ENCODE assay signal across 24 cellular contexts in genomic region chr16:65312795-65313194, GRCh38.
A peak's percentile ranks its signal among the peaks of the same experiment; 100 is the strongest.
DNase-seq lines count a peak whose midpoint lies in the region; ATAC-seq, FAIRE-seq and TF ChIP-seq lines count a peak whose summit lies in the region.
"Had no signal": no experiment of that assay in that cellular context is flagged by ENCODE, and none has a peak within 500 bp of the region (broad histone marks: within the 10 kb centered on the region; RNA-seq: fewer than 3 reads in every experiment).

No MANE protein-coding gene starts in this region.

- no peak overlapping the region for H3K14ac ChIP-seq in mesenchymal stem cell (ENCODE audit: low read length in 2 of 2)

- peak overlapping the region; percentile 90 for H3K27ac Mint-ChIP-seq in HFFc6
- no peak overlapping the region for H3K27ac Mint-ChIP-seq in CD8-positive, alpha-beta T cell
- H3K27ac Mint-ChIP-seq: activated CD4-positive, alpha-beta T cell treated with anti-CD3 and anti-CD28 coated beads for 36 hours; activated naive CD4-positive, alpha-beta T cell treated with anti-CD3 and anti-CD28 coated beads, Interleukin-2, amount 10 ng/mL, durations not matched to agents 7 days and 5 days; CD14-positive monocyte; effector memory CD8-positive, alpha-beta T cell; naive B cell had no signal

- H2BK120ac ChIP-seq in mesenchymal stem cell (ENCODE audit: low read depth, low read length) = no peak overlapping the region

- DNase-seq in AG04449 (ENCODE audit: low read depth, low spot score) (peak; percentile 59), HFFc6 (peak; percentile 80), cardiac fibroblast (ENCODE audit: low read depth in 2 of 2) (peak; percentile 41 to 72), mesenchymal stem cell (peak; percentile 15), RCC 7860 (ENCODE audit: low spot score) (no peak), heart left ventricle (no peak)
- no peak for DNase-seq in activated CD8-positive, alpha-beta memory T cell treated with anti-CD3 and anti-CD28 coated beads, Interleukin-2, amount 50 U/mL, for 4 hours
- DNase-seq in CD8-positive, alpha-beta T cell = no peak
- DNase-seq: activated CD4-positive, alpha-beta T cell treated with anti-CD3 and anti-CD28 coated beads for 36 hours; activated naive CD4-positive, alpha-beta T cell treated with anti-CD3 and anti-CD28 coated beads, Interleukin-2, amount 10 ng/mL, durations not matched to agents 7 days and 5 days; cerebellar nuclear complex; effector memory CD8-positive, alpha-beta T cell; esophagus squamous epithelium; head of caudate nucleus; naive B cell; NCI-H1092; NCI-H2029; OCI-M1; SHP77; stimulated activated CD4-positive, alpha-beta T cell treated with anti-CD3 and anti-CD28 coated beads, Interleukin-12 subunit alpha, Interleukin-12 subunit beta, amount 100 ng/mL, for 4 hours; stimulated activated CD4-positive, alpha-beta T cell treated with anti-CD3 and anti-CD28 coated beads, Interleukin-4, amount 100 ng/mL, for 4 hours; upper lobe of left lung had no signal

- peaks cover 83% of the 10 kb centered on the region for H3K4me1 Mint-ChIP-seq in HFFc6 (ENCODE audit: low read depth)
- no peaks in the 10 kb centered on the region for H3K4me1 Mint-ChIP-seq in CD8-positive, alpha-beta T cell (ENCODE audit: low read depth)
- H3K4me1 Mint-ChIP-seq: activated CD4-positive, alpha-beta T cell treated with anti-CD3 and anti-CD28 coated beads for 36 hours; activated naive CD4-positive, alpha-beta T cell treated with anti-CD3 and anti-CD28 coated beads, Interleukin-2, amount 10 ng/mL, durations not matched to agents 7 days and 5 days; CD14-positive monocyte; naive B cell had no signal

- peaks cover 28% of the 10 kb centered on the region for H3K9me3 Mint-ChIP-seq in HFFc6
- peaks cover 2% of the 10 kb centered on the region for H3K9me3 Mint-ChIP-seq in CD8-positive, alpha-beta T cell

- intact Hi-C loops in heart left ventricle (cut with DNase I) = loop anchor here in 1 of 10 donors (10.0 kb wide), 2 partner anchors 128 to 188 kb away; partner anchors contain the start of gene CDH11
- intact Hi-C loops in CD8-positive, alpha-beta T cell (cut with DNase I, micrococcal nuclease) = no loop called here

- no peaks in the 10 kb centered on the region for H3K79me1 ChIP-seq in mesenchymal stem cell (replicated peaks; ENCODE audit: low read length, poor library complexity, severe bottlenecking)

- H3K27ac ChIP-seq in mesenchymal stem cell (ENCODE audit: low read length, poor library complexity, severe bottlenecking) = no peak overlapping the region
- no peak overlapping the region for H3K27ac ChIP-seq in heart left ventricle
- no peak overlapping the region for H3K27ac ChIP-seq in CD8-positive, alpha-beta T cell (ENCODE audit: low read depth, low read length)
- H3K27ac ChIP-seq: esophagus squamous epithelium, upper lobe of left lung had no signal

- ATAC-seq in heart left ventricle = no peak
- no peak for ATAC-seq in CD8-positive, alpha-beta T cell
- ATAC-seq: activated CD4-positive, alpha-beta T cell treated with anti-CD3 and anti-CD28 coated beads for 36 hours; effector memory CD8-positive, alpha-beta T cell; left lobe of liver had no signal

- POLR2A ChIA-PET in AG04449 (lab: Yijun Ruan, JAX) = interaction anchor here (1.1 to 2.3 kb wide), 3 partner anchors 189 to 192 kb away, joined by 3 to 7 read pairs (median 4); no protein-coding TSS in a partner anchor
- POLR2A ChIA-PET in CD8-positive, alpha-beta T cell (lab: Charles Lee) = no interaction called here

- peaks cover 28% of the 10 kb centered on the region for H3K36me3 Mint-ChIP-seq in HFFc6 (ENCODE audit: low read depth)
- H3K36me3 Mint-ChIP-seq in CD8-positive, alpha-beta T cell = no peaks in the 10 kb centered on the region
- H3K36me3 Mint-ChIP-seq: activated naive CD4-positive, alpha-beta T cell treated with anti-CD3 and anti-CD28 coated beads, Interleukin-2, amount 10 ng/mL, durations not matched to agents 7 days and 5 days; CD14-positive monocyte; naive B cell had no signal

- H2BK15ac ChIP-seq in mesenchymal stem cell (ENCODE audit: low read depth, poor library complexity, severe bottlenecking) = no peak overlapping the region

- H3K9me3 ChIP-seq in mesenchymal stem cell (ENCODE audit: control insufficient read depth, low read length) = peaks cover 14% of the 10 kb centered on the region
- H3K9me3 ChIP-seq in heart left ventricle = peaks cover 0 to 13% (median 0%) of the 10 kb centered on the region in 12 donors
- H3K9me3 ChIP-seq in CD8-positive, alpha-beta T cell (ENCODE audit: low read length) = no peaks in the 10 kb centered on the region
- H3K9me3 ChIP-seq: esophagus squamous epithelium, upper lobe of left lung had no signal

- H3K27me3 ChIP-seq in mesenchymal stem cell (ENCODE audit: control insufficient read depth in 1 of 2, insufficient read depth in 1 of 2, low read length in 2 of 2) (no peaks in the 10 kb centered on the region), heart left ventricle (no peaks in the 10 kb centered on the region)
- H3K27me3 ChIP-seq in CD8-positive, alpha-beta T cell (ENCODE audit: insufficient read depth, low read length) = no peaks in the 10 kb centered on the region
- H3K27me3 ChIP-seq: esophagus squamous epithelium, upper lobe of left lung had no signal

- H3K4ac ChIP-seq in mesenchymal stem cell (ENCODE audit: low read depth in 1 of 2, low read length in 2 of 2) = no peak overlapping the region

- peaks cover 1% of the 10 kb centered on the region; the same call in 1 of the 2 replicates for H3K27me3 Mint-ChIP-seq in HFFc6 (ENCODE audit: insufficient read depth)
- H3K27me3 Mint-ChIP-seq in CD8-positive, alpha-beta T cell (ENCODE audit: low read depth) = no peaks in the 10 kb centered on the region
- H3K27me3 Mint-ChIP-seq: activated CD4-positive, alpha-beta T cell treated with anti-CD3 and anti-CD28 coated beads for 36 hours; activated naive CD4-positive, alpha-beta T cell treated with anti-CD3 and anti-CD28 coated beads, Interleukin-2, amount 10 ng/mL, durations not matched to agents 7 days and 5 days; effector memory CD8-positive, alpha-beta T cell; naive B cell had no signal

- no peak overlapping the region for H2BK5ac ChIP-seq in mesenchymal stem cell (ENCODE audit: low read depth, low read length, poor library complexity, severe bottlenecking)

- CTCF ChIA-PET in AG04449 (lab: Yijun Ruan, JAX) = interaction anchor here (1.5 kb wide), 1 partner anchor 190 kb away, joined by 5 read pairs; no protein-coding TSS in a partner anchor
- CTCF ChIA-PET in CD8-positive, alpha-beta T cell (lab: Charles Lee) = no interaction called here

- H3K18ac ChIP-seq in mesenchymal stem cell (ENCODE audit: low read depth in 1 of 2, low read length in 2 of 2) = no peak overlapping the region

- H3K23ac ChIP-seq in mesenchymal stem cell (ENCODE audit: low read length in 2 of 2) = no peak overlapping the region

- H3K36me3 ChIP-seq in mesenchymal stem cell (ENCODE audit: control insufficient read depth in 1 of 2, insufficient read depth in 2 of 2, low read depth in 1 of 2, low read length in 2 of 2) (no peaks in the 10 kb centered on the region), heart left ventricle (no peaks in the 10 kb centered on the region)
- H3K36me3 ChIP-seq in CD8-positive, alpha-beta T cell (ENCODE audit: insufficient read depth, low read length) = no peaks in the 10 kb centered on the region
- H3K36me3 ChIP-seq: esophagus squamous epithelium, upper lobe of left lung had no signal

- no peak overlapping the region for H3K4me2 ChIP-seq in mesenchymal stem cell (ENCODE audit: low read length, poor library complexity, severe bottlenecking)

- peak overlapping the region; percentile 73 for H3K4me3 Mint-ChIP-seq in HFFc6
- H3K4me3 Mint-ChIP-seq in CD8-positive, alpha-beta T cell = no peak overlapping the region
- H3K4me3 Mint-ChIP-seq: activated CD4-positive, alpha-beta T cell treated with anti-CD3 and anti-CD28 coated beads for 36 hours; activated naive CD4-positive, alpha-beta T cell treated with anti-CD3 and anti-CD28 coated beads, Interleukin-2, amount 10 ng/mL, durations not matched to agents 7 days and 5 days; CD14-positive monocyte; effector memory CD8-positive, alpha-beta T cell had no signal

- peak overlapping the region; percentile 72 for H3K9ac ChIP-seq in mesenchymal stem cell (ENCODE audit: low read length)

- no peak for FAIRE-seq in RCC 7860 (lab: Jason Lieb, UNC)

- H2AK5ac ChIP-seq in mesenchymal stem cell (ENCODE audit: low read length, severe bottlenecking) = no peak overlapping the region

- no peak for TF ChIP-seq CTCF in AG04449 (IDR thresholded peaks at IDR 0.05; ENCODE audit: insufficient read depth, low read length, missing control alignments)
- no peak for TF ChIP-seq CTCF in HFFc6 (IDR thresholded peaks at IDR 0.05)
- no peak for TF ChIP-seq CTCF in cardiac fibroblast (IDR thresholded peaks at IDR 0.05; ENCODE audit: low read depth, low read length)
- no peak for TF ChIP-seq CTCF in heart left ventricle (IDR thresholded peaks at IDR 0.05)
- TF ChIP-seq CTCF in CD8-positive, alpha-beta T cell (IDR thresholded peaks at IDR 0.05) = no peak

- no peak overlapping the region for H3K4me3 ChIP-seq in AG04449 (ENCODE audit: low read depth, low read length)
- no peak overlapping the region for H3K4me3 ChIP-seq in cardiac fibroblast (replicated peaks in 1 of 2; ENCODE audit: low read depth in 2 of 2, low read length in 2 of 2)
- H3K4me3 ChIP-seq in mesenchymal stem cell (ENCODE audit: insufficient read depth in 1 of 2, low read depth in 1 of 2, low read length in 2 of 2) = no peak overlapping the region
- H3K4me3 ChIP-seq in heart left ventricle = no peak overlapping the region
- no peak overlapping the region for H3K4me3 ChIP-seq in CD8-positive, alpha-beta T cell (ENCODE audit: low read depth, low read length)
- H3K4me3 ChIP-seq: esophagus squamous epithelium, upper lobe of left lung had no signal

- no peak for TF ChIP-seq POLR2A in heart left ventricle (IDR thresholded peaks at IDR 0.05)

- 80% methylated on average over 3 of the region's 3 CpGs for WGBS in mesenchymal stem cell
- WGBS in heart left ventricle, 4 donors = 85 to 90% (median 88%) methylated on average over 3 of the region's 3 CpGs

- H2BK12ac ChIP-seq in mesenchymal stem cell (ENCODE audit: low read length in 2 of 2) = no peak overlapping the region

- H2AFZ ChIP-seq in mesenchymal stem cell (ENCODE audit: low read depth, low read length) = no peak overlapping the region

- no peaks in the 10 kb centered on the region for H3K4me1 ChIP-seq in mesenchymal stem cell (ENCODE audit: control insufficient read depth, insufficient read depth, low read depth, low read length)
- peaks cover 0 to 29% (median 4%) of the 10 kb centered on the region in 12 donors for H3K4me1 ChIP-seq in heart left ventricle
- H3K4me1 ChIP-seq in CD8-positive, alpha-beta T cell (ENCODE audit: insufficient read depth, low read length) = no peaks in the 10 kb centered on the region
- H3K4me1 ChIP-seq: upper lobe of left lung had no signal

- no peak overlapping the region for H4K91ac ChIP-seq in mesenchymal stem cell (ENCODE audit: low read length)

- H4K8ac ChIP-seq in mesenchymal stem cell (ENCODE audit: low read length) = no peak overlapping the region

Comparison
In these comparisons a context has a peak if more than half of its experiments do, and no peak if none do; other contexts are left out.
1. DNase-seq: peak in AG04449 (single experiment), HFFc6 (single experiment), cardiac fibroblast (2 of 2) and mesenchymal stem cell (single experiment); none in RCC 7860 (single experiment), activated CD8-positive, alpha-beta memory T cell treated with anti-CD3 and anti-CD28 coated beads, Interleukin-2, amount 50 U/mL, for 4 hours (single experiment), heart left ventricle (0 of 5) and CD8-positive, alpha-beta T cell (0 of 7).